ENCODE assay signal across 1 cellular context in the genomic region with DNA sequence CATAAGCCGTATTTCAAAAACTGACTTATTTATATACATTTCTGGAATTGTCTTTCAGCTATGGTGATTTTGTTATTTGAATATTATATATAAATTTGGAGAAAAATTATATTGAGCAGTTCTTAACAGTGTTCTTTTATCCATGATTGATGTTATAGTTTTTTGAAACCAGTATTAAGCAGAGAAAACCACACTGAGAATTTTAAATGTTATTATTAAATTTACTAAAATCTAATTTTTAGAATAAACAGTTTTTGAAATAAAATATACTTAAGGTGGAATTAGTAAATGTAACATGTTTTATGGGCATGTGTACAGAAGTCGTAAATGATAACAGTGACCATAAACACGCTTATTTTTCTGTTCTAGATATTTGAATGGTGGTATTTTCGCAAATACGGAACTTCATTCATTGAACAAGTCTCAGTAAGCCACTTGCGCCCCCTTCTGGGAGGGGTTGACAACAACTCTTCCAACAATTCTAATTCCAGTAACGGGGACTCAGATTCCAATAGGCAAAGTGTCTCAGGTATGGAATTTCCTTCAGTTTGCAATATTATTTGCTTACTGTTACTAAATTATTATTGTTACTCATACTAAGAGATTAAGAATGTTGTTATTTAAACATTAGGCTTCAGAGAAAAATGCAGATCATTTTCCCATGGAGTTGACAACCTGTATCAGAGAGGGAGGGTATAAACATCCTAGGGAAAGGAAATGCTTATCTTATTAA.
TF ChIP-seq lines count a peak whose summit lies in the region.

No MANE protein-coding gene starts in this region.

TF ChIP-seq in HCT116, 20 proteins besides CTCF, POLR2A, EP300 and RAD21 (continued from another document):
- TF ChIP-seq ATF3 (IDR thresholded peaks at IDR 0.05) (no peak), CEBPB (IDR thresholded peaks at IDR 0.05; ENCODE audit: low read depth) (no peak), POLR2AphosphoS5 (IDR thresholded peaks at IDR 0.05; ENCODE audit: low read depth, low read length) (no peak)
